1 cellular context compared by ENCODE assay signal in genomic region chr5:172180936-172181335, GRCh38.
TF ChIP-seq lines count a peak whose summit lies in the region.

No MANE protein-coding gene starts in this region.

TF ChIP-seq in H1, 55 proteins besides CTCF, POLR2A, EP300 and RAD21:
- TF ChIP-seq BACH1 (IDR thresholded peaks at IDR 0.05; ENCODE audit: low read length), result no peak
- TF ChIP-seq GABPA (IDR thresholded peaks at IDR 0.05; ENCODE audit: borderline replicate concordance, insufficient read depth, low read length), result no peak
- no peak for TF ChIP-seq EGR1 (IDR thresholded peaks at IDR 0.05; ENCODE audit: borderline replicate concordance, low read depth, low read length)
- no peak for TF ChIP-seq BRCA1 (IDR thresholded peaks at IDR 0.05; ENCODE audit: low read depth, low read length)
- TF ChIP-seq, protein P1, sequence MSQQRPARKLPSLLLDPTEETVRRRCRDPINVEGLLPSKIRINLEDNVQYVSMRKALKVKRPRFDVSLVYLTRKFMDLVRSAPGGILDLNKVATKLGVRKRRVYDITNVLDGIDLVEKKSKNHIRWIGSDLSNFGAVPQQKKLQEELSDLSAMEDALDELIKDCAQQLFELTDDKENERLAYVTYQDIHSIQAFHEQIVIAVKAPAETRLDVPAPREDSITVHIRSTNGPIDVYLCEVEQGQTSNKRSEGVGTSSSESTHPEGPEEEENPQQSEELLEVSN (IDR thresholded peaks at IDR 0.05), result no peak
- TF ChIP-seq TEAD4 (IDR thresholded peaks at IDR 0.05; ENCODE audit: low read depth, low read length), result no peak
- no peak for TF ChIP-seq SP1 (IDR thresholded peaks at IDR 0.05; ENCODE audit: low read depth, low read length)
- no peak for TF ChIP-seq BCL11A (IDR thresholded peaks at IDR 0.05; ENCODE audit: low read depth in 2 of 2, low read length in 2 of 2)
- TF ChIP-seq RFX5 (IDR thresholded peaks at IDR 0.05; ENCODE audit: borderline replicate concordance, low read depth, low read length), result no peak
- TF ChIP-seq SP4 (IDR thresholded peaks at IDR 0.05; ENCODE audit: low read length), result no peak
- no peak for TF ChIP-seq RNF2 (IDR thresholded peaks at IDR 0.05; ENCODE audit: borderline replicate concordance, low read depth, low read length, missing control alignments, poor library complexity, severe bottlenecking)
- TF ChIP-seq MAFK (IDR thresholded peaks at IDR 0.05; ENCODE audit: low read depth, low read length), result no peak
- no peak for TF ChIP-seq RBBP5 (IDR thresholded peaks at IDR 0.05; ENCODE audit: borderline replicate concordance, low read depth, low read length)
- TF ChIP-seq CHD2 (IDR thresholded peaks at IDR 0.05; ENCODE audit: low read length), result no peak
- TF ChIP-seq SRF (IDR thresholded peaks at IDR 0.05; ENCODE audit: low read depth, low read length), result no peak
- TF ChIP-seq TCF12 (IDR thresholded peaks at IDR 0.05; ENCODE audit: low read depth, low read length), result no peak
- no peak for TF ChIP-seq SP2 (IDR thresholded peaks at IDR 0.05; ENCODE audit: low read length)
- TF ChIP-seq YY1 (IDR thresholded peaks at IDR 0.05; ENCODE audit: low read depth, low read length), result no peak
- TF ChIP-seq RXRA (IDR thresholded peaks at IDR 0.05; ENCODE audit: insufficient read depth, low read depth, low read length), result no peak
- TF ChIP-seq EZH2 (IDR thresholded peaks at IDR 0.05; ENCODE audit: low read depth, low read length, severe bottlenecking), result no peak
TF ChIP-seq in H1: peak in this region for 0.
